ENCODE assay signal across 25 cellular contexts in the genomic region with DNA sequence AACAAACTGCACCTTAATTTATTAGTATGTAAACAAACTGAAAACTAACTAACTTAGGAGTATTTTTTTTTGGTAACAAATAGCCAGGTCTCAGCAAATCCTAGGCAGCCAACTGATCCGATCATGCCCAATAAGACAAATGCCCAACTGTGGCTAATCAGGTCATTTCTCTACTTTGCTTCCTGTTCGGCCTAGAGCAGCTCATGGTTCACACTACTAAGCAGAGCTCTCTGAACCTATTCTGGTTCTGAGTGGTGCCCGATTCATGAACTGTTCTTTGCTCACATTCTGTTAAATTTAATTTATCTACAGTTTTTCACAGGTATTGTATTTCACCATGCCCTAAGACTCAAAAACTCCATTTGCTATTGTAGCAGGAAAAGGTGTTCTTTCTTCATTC. TPM values are rescaled to one million over a fixed set of nuclear protein-coding genes. Genes with fewer than 3 reads are reported as not detected.
"Had no signal": no experiment of that assay in that cellular context is flagged by ENCODE, and none has a peak within 500 bp of the region (broad histone marks: within the 10 kb centered on the region; RNA-seq: fewer than 3 reads in every experiment).

No MANE protein-coding gene starts in this region.

- H3K27me3 ChIP-seq: adrenal gland, body of pancreas, esophagus squamous epithelium, neural progenitor cell, ovary, stomach, upper lobe of right lung had no signal

- H3K27me3 Mint-ChIP-seq: activated B cell treated with CpG ODN at 0.5 μM for 24 hours had no signal

- H3K4me1 ChIP-seq: adrenal gland, body of pancreas, neural progenitor cell, psoas muscle, stomach, upper lobe of right lung had no signal

- H3K36me3 Mint-ChIP-seq: activated naive CD4-positive, alpha-beta T cell treated with anti-CD3 and anti-CD28 coated beads, Interleukin-2, amount 50 U/mL, for 72 hours; naive thymus-derived CD4-positive, alpha-beta T cell; neural progenitor cell had no signal

- H3K9me3 ChIP-seq: adrenal gland, body of pancreas, esophagus squamous epithelium, mucosa of descending colon, ovary, psoas muscle, stomach, upper lobe of right lung had no signal

- H3K9me3 Mint-ChIP-seq: activated B cell treated with CpG ODN at 0.5 μM for 24 hours; activated CD4-positive, alpha-beta T cell treated with anti-CD3 and anti-CD28 coated beads, Interleukin-2, amount 10 ng/mL, durations not matched to agents 24 days and 14 days; activated CD8-positive, alpha-beta T cell treated with anti-CD3 and anti-CD28 coated beads for 36 hours; activated naive CD4-positive, alpha-beta T cell treated with anti-CD3 and anti-CD28 coated beads, Interleukin-2, amount 50 U/mL, for 72 hours; activated T-cell treated with anti-CD3 and anti-CD28 coated beads, Interleukin-2, amount 50 U/mL, for 4 hours; central memory CD8-positive, alpha-beta T cell; neural progenitor cell; T-helper 2 cell treated with Interferon-gamma antibody and Interleukin-4, amounts not matched to agents 5 μg/mL and 100 μg/mL, for 36 hours had no signal

- H3K36me3 ChIP-seq: adrenal gland, esophagus squamous epithelium, neural progenitor cell, ovary, stomach, upper lobe of right lung had no signal

- ATAC-seq: activated T-cell treated with anti-CD3 and anti-CD28 coated beads, Interleukin-2, amount 50 U/mL, for 4 hours; body of pancreas; left ventricle myocardium superior; mucosa of descending colon; naive thymus-derived CD4-positive, alpha-beta T cell; psoas muscle; right cardiac atrium; upper lobe of right lung had no signal

- H3K4me1 Mint-ChIP-seq: activated CD4-positive, alpha-beta T cell treated with anti-CD3 and anti-CD28 coated beads, Interleukin-2, amount 10 ng/mL, durations not matched to agents 24 days and 14 days; central memory CD8-positive, alpha-beta T cell; naive thymus-derived CD4-positive, alpha-beta T cell; neural progenitor cell had no signal

- H3K4me3 Mint-ChIP-seq: activated B cell treated with CpG ODN at 0.5 μM for 24 hours; activated CD4-positive, alpha-beta T cell treated with anti-CD3 and anti-CD28 coated beads, Interleukin-2, amount 10 ng/mL, durations not matched to agents 24 days and 14 days; activated CD8-positive, alpha-beta T cell treated with anti-CD3 and anti-CD28 coated beads for 36 hours; activated T-cell treated with anti-CD3 and anti-CD28 coated beads, Interleukin-2, amount 50 U/mL, for 4 hours; central memory CD8-positive, alpha-beta T cell; naive thymus-derived CD4-positive, alpha-beta T cell; neural progenitor cell; T-helper 2 cell treated with Interferon-gamma antibody and Interleukin-4, amounts not matched to agents 5 μg/mL and 100 μg/mL, for 36 hours had no signal

- H3K27ac ChIP-seq: adrenal gland, body of pancreas, esophagus squamous epithelium, neural progenitor cell, ovary, psoas muscle, skin epidermis, stomach, upper lobe of right lung had no signal

- H3K27ac Mint-ChIP-seq: activated B cell treated with CpG ODN at 0.5 μM for 24 hours; activated CD4-positive, alpha-beta T cell treated with anti-CD3 and anti-CD28 coated beads, Interleukin-2, amount 10 ng/mL, durations not matched to agents 24 days and 14 days; activated CD8-positive, alpha-beta T cell treated with anti-CD3 and anti-CD28 coated beads for 36 hours; activated naive CD4-positive, alpha-beta T cell treated with anti-CD3 and anti-CD28 coated beads, Interleukin-2, amount 50 U/mL, for 72 hours; naive thymus-derived CD4-positive, alpha-beta T cell; neural progenitor cell; T-helper 2 cell treated with Interferon-gamma antibody and Interleukin-4, amounts not matched to agents 5 μg/mL and 100 μg/mL, for 36 hours had no signal

- DNase-seq: activated B cell treated with CpG ODN at 0.5 μM for 24 hours; activated CD4-positive, alpha-beta T cell treated with anti-CD3 and anti-CD28 coated beads, Interleukin-2, amount 10 ng/mL, durations not matched to agents 24 days and 14 days; activated gamma-delta T cell; activated T-cell treated with anti-CD3 and anti-CD28 coated beads, Interleukin-2, amount 50 U/mL, for 4 hours; adrenal gland; body of pancreas; cortex of kidney; effector CD4-positive, alpha-beta T cell; esophagus squamous epithelium; left ventricle myocardium superior; mucosa of descending colon; naive thymus-derived CD4-positive, alpha-beta T cell; ovary; psoas muscle; right cardiac atrium; stimulated activated CD4-positive, alpha-beta T cell treated with anti-CD3 and anti-CD28 coated beads, Interleukin-15, amount 100 ng/mL, for 24 hours; stimulated activated CD4-positive, alpha-beta T cell treated with anti-CD3 and anti-CD28 coated beads, Interleukin-2, amount 100 ng/mL, for 48 hours; stomach; upper lobe of right lung had no signal

- H3K4me3 ChIP-seq: adrenal gland, body of pancreas, esophagus squamous epithelium, mucosa of descending colon, neural progenitor cell, ovary, psoas muscle, skin epidermis, stomach, upper lobe of right lung had no signal

RNA-seq across cellular contexts. Expression of a gene that starts 55.1 kb away (rescaled TPM):
- total RNA-seq: activated CD8-positive, alpha-beta T cell treated with anti-CD3 and anti-CD28 coated beads for 36 hours had no signal
- polyA plus RNA-seq: naive thymus-derived CD4-positive, alpha-beta T cell had no signal
